Comparison of ENCODE assay signal across 19 cellular contexts in genomic region chr10:122468220-122468922, GRCh38. TPM values are rescaled to one million over a fixed set of nuclear protein-coding genes. Genes with fewer than 3 reads are reported as not detected.
DNase-seq lines count a peak whose midpoint lies in the region; ATAC-seq and TF ChIP-seq lines count a peak whose summit lies in the region.
"Had no signal": no experiment of that assay in that cellular context is flagged by ENCODE, and none has a peak within 500 bp of the region (broad histone marks: within the 10 kb centered on the region; RNA-seq: fewer than 3 reads in every experiment).

No MANE protein-coding gene starts in this region.

- H4K20me1 ChIP-seq in mammary epithelial cell (ENCODE audit: insufficient read depth, low read length): no peaks in the 10 kb centered on the region

- in situ Hi-C loops in mammary epithelial cell (cut with MboI; ENCODE audit: low sequenced_read_pairs in 2 of 2): loop anchor here in 1 of 2 donors (10.0 kb wide), 1 partner anchor 96 kb away; the partner anchor contains the start of gene DMBT1
- in situ Hi-C loops in transverse colon (cut with MboI; ENCODE audit: low pct_ligation_motif_present in 1 of 4, low pct_unique_long_range_greater_than_20kb in 1 of 4, low sequenced_read_pairs in 3 of 4): no loop called here

- H3K4me3 ChIP-seq in mammary epithelial cell (replicated peaks in 1 of 3; ENCODE audit: insufficient read depth in 1 of 3, low read depth in 2 of 3, low read length in 3 of 3) (no peak overlapping the region), transverse colon (no peak overlapping the region)
- H3K4me3 ChIP-seq: K562, right atrium auricular region had no signal

- H3K36me3 ChIP-seq in mammary epithelial cell (ENCODE audit: insufficient read depth, low read length): peaks cover 15% of the 10 kb centered on the region
- H3K36me3 ChIP-seq in transverse colon: no peaks in the 10 kb centered on the region
- H3K36me3 ChIP-seq: right atrium auricular region had no signal

- no peak for TF ChIP-seq POLR2A in transverse colon (IDR thresholded peaks at IDR 0.05)

- H3K9me3 ChIP-seq in mammary epithelial cell (replicated peaks; ENCODE audit: insufficient read depth, low read length) (no peaks in the 10 kb centered on the region), transverse colon (no peaks in the 10 kb centered on the region)
- H3K9me3 ChIP-seq: Caco-2, right atrium auricular region had no signal

- no peak for TF ChIP-seq EP300 in transverse colon (IDR thresholded peaks at IDR 0.05; ENCODE audit: low read depth)

- H3K9ac ChIP-seq in mammary epithelial cell (ENCODE audit: insufficient read depth, low read length): peak overlapping the region; percentile 11

- DNase-seq in activated CD8-positive, alpha-beta memory T cell treated with anti-CD3 and anti-CD28 coated beads, Interleukin-2, amount 50 U/mL, for 48 hours: peak; percentile 8
- DNase-seq in activated CD8-positive, alpha-beta memory T cell treated with anti-CD3 and anti-CD28 coated beads, Interleukin-2, amount 50 U/mL, for 4 hours: no peak
- DNase-seq in mammary epithelial cell (no peak), myocyte (ENCODE audit: low read depth) (peak; percentile 94), transverse colon (no peak), NOMO-1 treated with dmso at 0.1 percent for 144 hours (lab: John Stamatoyannopoulos, UW; ENCODE audit: unreplicated experiment) (no peak)
- DNase-seq: activated CD4-positive, alpha-beta T cell treated with anti-CD3 and anti-CD28 coated beads for 4 hours; activated T-cell treated with anti-CD3 and anti-CD28 coated beads for 4 hours; Caco-2; central memory CD4-positive, alpha-beta T cell; GDM1; stimulated activated CD4-positive, alpha-beta T cell treated with anti-CD3 and anti-CD28 coated beads, Interleukin-4, amount 100 ng/mL, for 24 hours had no signal

- H3K79me2 ChIP-seq in mammary epithelial cell (ENCODE audit: insufficient read depth, low read length): peaks cover 92% of the 10 kb centered on the region

- no peak overlapping the region for H2AFZ ChIP-seq in mammary epithelial cell (ENCODE audit: low read depth, low read length)

- ATAC-seq in HG03354 (IDR thresholded peaks at IDR 0.05; ENCODE audit: poor library complexity, severe bottlenecking, unreplicated experiment): no peak
- no peak for ATAC-seq in HG03280 (IDR thresholded peaks at IDR 0.05; ENCODE audit: unreplicated experiment)
- ATAC-seq: activated naive CD4-positive, alpha-beta T cell treated with anti-CD3 and anti-CD28 coated beads, Interleukin-2, amount 50 U/mL, for 72 hours; K562 had no signal

- CTCF ChIA-PET in mammary epithelial cell (lab: Charles Lee; ENCODE audit: low non-redundant PET): interaction anchor here (0.5 to 0.6 kb wide), 2 partner anchors 35 to 325 kb away, joined by 3 to 7 read pairs; no protein-coding TSS in a partner anchor

- no peak for TF ChIP-seq CTCF in mammary epithelial cell (conservative IDR thresholded peaks at IDR 0.05 in 1 of 2, IDR thresholded peaks at IDR 0.05 in 1 of 2; ENCODE audit: extremely low read depth in 1 of 2, insufficient read depth in 1 of 2, low read depth in 1 of 2, low read length in 2 of 2)
- no peak for TF ChIP-seq CTCF in transverse colon (IDR thresholded peaks at IDR 0.05)

- peak overlapping the region; percentile 41 for H3K4me2 ChIP-seq in mammary epithelial cell (ENCODE audit: insufficient read depth, low read depth, low read length)

- dilution Hi-C loops in mammary epithelial cell (cut with HindIII; ENCODE audit: low sequenced_read_pairs): no loop called here

- peak overlapping the region; percentile 46 for H3K27ac ChIP-seq in mammary epithelial cell (ENCODE audit: insufficient read depth, low read depth, low read length)
- H3K27ac ChIP-seq in transverse colon: peak overlapping the region; percentile 43 to 50 (median 50)

- intact Hi-C loops in mammary epithelial cell (cut with micrococcal nuclease) (loop anchor here (2.0 kb wide), 1 partner anchor 42 kb away; no protein-coding TSS in a partner anchor), transverse colon (cut with DNase I; ENCODE audit: low total_unique reads) (no loop called here)

- BruUV-seq in mammary epithelial cell (replicated peaks; lab: Mats Ljungman, UMichigan): no TSS peak

- H3K27me3 ChIP-seq in mammary epithelial cell (ENCODE audit: insufficient read depth, low read length) (no peaks in the 10 kb centered on the region), transverse colon (peaks cover 22% of the 10 kb centered on the region)
- H3K27me3 ChIP-seq: right atrium auricular region had no signal

- H3K4me1 ChIP-seq in mammary epithelial cell (ENCODE audit: insufficient read depth, low read length): peaks cover 68% of the 10 kb centered on the region
- peaks cover 0 to 15% (median 4%) of the 10 kb centered on the region in 4 donors for H3K4me1 ChIP-seq in transverse colon
- H3K4me1 ChIP-seq: Caco-2 had no signal

- 93% methylated on average over 5 of the region's 6 CpGs for WGBS in mammary epithelial cell (ENCODE audit: low coverage, missing lambda C conversion rate)
- WGBS in transverse colon (ENCODE audit: low coverage in 1 of 2), 2 donors: 87 to 94% methylated on average over 3 to 6 of the region's 6 CpGs

RNA-seq across cellular contexts. Expression of gene HTRA1, which starts 7.0 kb away (rescaled TPM):
- 100 to 1,000 TPM; 179 to 311 TPM for total RNA-seq in mammary epithelial cell
- polyA plus RNA-seq in mammary epithelial cell: 615 TPM
- 271 TPM for polyA minus RNA-seq in mammary epithelial cell
- 1,617 and 1,959 TPM in 2 replicates for total RNA-seq in myocyte
- 989 TPM for polyA plus RNA-seq in myocyte (2012)
- total RNA-seq in transverse colon: 100 to 1,000 TPM in 1 of 4 donors, 10 to 100 TPM in 2, 1 to 10 TPM in 1; 7.9 to 103 (median 31.2) TPM
- total RNA-seq: activated naive CD4-positive, alpha-beta T cell treated with anti-CD3 and anti-CD28 coated beads, Interleukin-2, amount 50 U/mL, for 72 hours had no signal

RNA-seq across cellular contexts. Expression of gene ARMS2, which starts 13.9 kb away (rescaled TPM):
- total RNA-seq in mammary epithelial cell (under 1 TPM in 1 of 2 donors, not detected in 1; 0.17 TPM), myocyte (0.88 TPM in 1 of 2 replicates, not detected in the other), transverse colon (not detected)
- polyA plus RNA-seq in mammary epithelial cell: not detected
- not detected for polyA minus RNA-seq in mammary epithelial cell
- polyA plus RNA-seq in myocyte (2012): 1.3 TPM
- total RNA-seq: Caco-2, K562, right atrium auricular region, SK-MEL-5, ureter had no signal
- polyA plus RNA-seq: K562 had no signal

Comparison
In these comparisons a context has a peak if more than half of its experiments do, and no peak if none do; other contexts are left out.
1. DNase-seq: peak in activated CD8-positive, alpha-beta memory T cell treated with anti-CD3 and anti-CD28 coated beads, Interleukin-2, amount 50 U/mL, for 48 hours (single experiment) and myocyte (single experiment); none in activated CD8-positive, alpha-beta memory T cell treated with anti-CD3 and anti-CD28 coated beads, Interleukin-2, amount 50 U/mL, for 4 hours (single experiment), mammary epithelial cell (single experiment), transverse colon (single experiment) and NOMO-1 treated with dmso at 0.1 percent for 144 hours (single experiment).